ENCODE assay signal across 9 cellular contexts in genomic region chr6:42367353-42368011, GRCh38.
DNase-seq lines count a peak whose midpoint lies in the region; ATAC-seq, FAIRE-seq and TF ChIP-seq lines count a peak whose summit lies in the region.
"Had no signal": no experiment of that assay in that cellular context is flagged by ENCODE, and none has a peak within 500 bp of the region (broad histone marks: within the 10 kb centered on the region; RNA-seq: fewer than 3 reads in every experiment).

No MANE protein-coding gene starts in this region.

- H2AFZ ChIP-seq in GM12878 (ENCODE audit: control insufficient read depth, low read depth, low read length), result peak overlapping the region; percentile 63
- no peak overlapping the region for H2AFZ ChIP-seq in hepatocyte

- RAD21 ChIA-PET in GM12878 (lab: Charles Lee; ENCODE audit: unreplicated experiment), result interaction anchor here (0.7 to 5.1 kb wide), 18 partner anchors 9 to 180 kb away, joined by 3 to 54 read pairs (median 5); no protein-coding TSS in a partner anchor

- DNase-seq in Kasumi-1 (lab: John Stamatoyannopoulos, UW) (peak; percentile 87 to 92), GM12878 (ENCODE audit: low read depth, low spot score) (peak; percentile 59), COR-L47 (lab: John Stamatoyannopoulos, UW) (no peak), NCI-H2081 treated with DMSO at 0.1 percent for 48 hours (lab: John Stamatoyannopoulos, UW) (no peak), hepatocyte (ENCODE audit: low spot score) (no peak)

- peak; percentile 68 for ATAC-seq in GM19468 (IDR thresholded peaks at IDR 0.05; ENCODE audit: extremely low read depth, unreplicated experiment)
- peak; percentile 92 for ATAC-seq in GM12878
- ATAC-seq: HCT116 had no signal

- H3F3A ChIP-seq in DOHH2 (ENCODE audit: control insufficient read depth, insufficient read depth), result 0 out of 2 replicates have a peak, but pooled peaks cover 4% of the 10 kb centered on the region

- H3K4me3 ChIP-seq in DOHH2 (ENCODE audit: low read length) (peak overlapping the region; percentile 65), GM12878 (peak overlapping the region; percentile 35; the same call in 1 of the 2 replicates), skin epidermis (no peak overlapping the region), hepatocyte (no peak overlapping the region)

- CTCF ChIA-PET in GM12878 (lab: Yijun Ruan, JAX), result interaction anchor here (0.6 to 3.2 kb wide), 15 partner anchors 10 to 894 kb away, joined by 3 to 20 read pairs (median 3); no protein-coding TSS in a partner anchor

- no peaks in the 10 kb centered on the region for H3K27me3 ChIP-seq in DOHH2 (ENCODE audit: control insufficient read depth, low read length)
- H3K27me3 ChIP-seq in GM12878 (replicated peaks in 1 of 2; ENCODE audit: control insufficient read depth in 2 of 2, insufficient read depth in 2 of 2, low read length in 1 of 2), result no peaks in the 10 kb centered on the region
- no peaks in the 10 kb centered on the region for H3K27me3 ChIP-seq in hepatocyte

- H3K27ac ChIP-seq in DOHH2 (ENCODE audit: low read depth, low read length) (peak overlapping the region; percentile 36), GM12878 (ENCODE audit: control insufficient read depth, insufficient read depth) (peak overlapping the region; percentile 82), skin epidermis (peak overlapping the region in 14 of 21 experiments; percentile 13 to 91 (median 75)), hepatocyte (no peak overlapping the region)

- no peak for TF ChIP-seq EP300 in GM12878 (IDR thresholded peaks at IDR 0.05; ENCODE audit: borderline replicate concordance in 1 of 2, control insufficient read depth in 1 of 2, low read depth in 2 of 2, low read length in 2 of 2)

- H3K9me2 ChIP-seq in DOHH2 (replicated peaks; ENCODE audit: control insufficient read depth, low read length), result no peaks in the 10 kb centered on the region
- no peaks in the 10 kb centered on the region for H3K9me2 ChIP-seq in hepatocyte (replicated peaks; ENCODE audit: insufficient read depth)

- H3K4me1 ChIP-seq in DOHH2 (ENCODE audit: control insufficient read depth, low read length) (peaks cover 48% of the 10 kb centered on the region), GM12878 (ENCODE audit: control insufficient read depth, insufficient read depth, low read length) (peaks cover 58% of the 10 kb centered on the region), hepatocyte (ENCODE audit: insufficient read depth) (peaks cover 6% of the 10 kb centered on the region)

- TF ChIP-seq CTCF in DOHH2 (IDR thresholded peaks at IDR 0.05; ENCODE audit: low read depth, low read length, poor library complexity, severe bottlenecking) (no peak), GM12878 (IDR thresholded peaks at IDR 0.05 in 2 of 3, conservative IDR thresholded peaks at IDR 0.05 in 1 of 3; ENCODE audit: control insufficient read depth in 2 of 3, extremely low read depth in 1 of 3, insufficient read depth in 1 of 3, low read depth in 3 of 3, low read length in 3 of 3) (no peak), hepatocyte (IDR thresholded peaks at IDR 0.05; ENCODE audit: poor library complexity) (no peak)

- H3K36me3 ChIP-seq in DOHH2 (ENCODE audit: control insufficient read depth, low read length) (peaks cover 5% of the 10 kb centered on the region; the same call in 1 of the 2 replicates), GM12878 (ENCODE audit: control insufficient read depth in 2 of 2, insufficient read depth in 2 of 2, low read length in 1 of 2) (no peaks in the 10 kb centered on the region), hepatocyte (replicated peaks; ENCODE audit: insufficient read depth, low read depth) (no peaks in the 10 kb centered on the region)

- no TSS peak for BruUV-seq in GM12878 (replicated peaks; lab: Mats Ljungman, UMichigan)

- H3K79me2 ChIP-seq in DOHH2 (ENCODE audit: control insufficient read depth, low read length) (peaks cover 76% of the 10 kb centered on the region), GM12878 (ENCODE audit: control insufficient read depth, insufficient read depth, low read length) (peaks cover 14% of the 10 kb centered on the region), hepatocyte (peaks cover 25% of the 10 kb centered on the region)

- H3K9ac ChIP-seq in GM12878 (ENCODE audit: control insufficient read depth, insufficient read depth, low read length), result peak overlapping the region; percentile 30

- peak; percentile 83 for FAIRE-seq in GM12878 (lab: Jason Lieb, UNC)

- H3K4me2 ChIP-seq in DOHH2 (ENCODE audit: low read length) (peak overlapping the region; percentile 77), GM12878 (ENCODE audit: control insufficient read depth, insufficient read depth) (peak overlapping the region; percentile 85), hepatocyte (no peak overlapping the region)

- no peak for TF ChIP-seq RAD21 in GM12878 (IDR thresholded peaks at IDR 0.05; ENCODE audit: insufficient read depth, low read depth, low read length)

- intact Hi-C loops in GM12878 (cut with micrococcal nuclease; ENCODE audit: unreplicated experiment), result loop anchor here (5.0 kb wide), 1 partner anchor 85 kb away; the partner anchor contains the start of gene TRERF1

- SMC1A ChIA-PET in GM12878 (lab: Charles Lee; ENCODE audit: uncharacterized antibody, unreplicated experiment), result interaction anchor here (0.8 to 4.5 kb wide), 21 partner anchors 9 to 180 kb away, joined by 3 to 65 read pairs (median 5); partner anchors contain the start of gene TRERF1

- WGBS in GM12878 (ENCODE audit: insufficient coverage, insufficient replicate concordance, low lambda C conversion rate, missing lambda C conversion rate), result under 1% methylated on average over 14 of the region's 14 CpGs
- 88% methylated on average over 14 of the region's 14 CpGs for WGBS in hepatocyte (ENCODE audit: low lambda C conversion rate, missing lambda C conversion rate)

- H4K20me1 ChIP-seq in DOHH2 (ENCODE audit: control insufficient read depth, insufficient read depth, low read depth, low read length), result peaks cover 8% of the 10 kb centered on the region
- no peaks in the 10 kb centered on the region for H4K20me1 ChIP-seq in GM12878 (ENCODE audit: control insufficient read depth, insufficient read depth)
- no peaks in the 10 kb centered on the region for H4K20me1 ChIP-seq in hepatocyte (ENCODE audit: insufficient read depth, poor library complexity, severe bottlenecking)

- in situ Hi-C loops in GM12878 (cut with MboI), result no loop called here

- TF ChIP-seq POLR2A in GM12878 (IDR thresholded peaks at IDR 0.05; ENCODE audit: low read depth, low read length), result peak; percentile 52

- POLR2A ChIA-PET in GM12878 (lab: Charles Lee), result interaction anchor here (0.5 to 2.8 kb wide), 10 partner anchors 10 to 447 kb away, joined by 3 to 12 read pairs (median 4); partner anchors contain the start of gene TRERF1

- H3K9me3 ChIP-seq in DOHH2 (ENCODE audit: control insufficient read depth, insufficient read depth, low read length) (no peaks in the 10 kb centered on the region), GM12878 (replicated peaks; ENCODE audit: control insufficient read depth, insufficient read depth, low read length) (no peaks in the 10 kb centered on the region; the same call in 2 of the 3 replicates), hepatocyte (ENCODE audit: low read depth) (no peaks in the 10 kb centered on the region)

TF ChIP-seq in GM12878, 131 proteins besides CTCF, POLR2A, EP300 and RAD21 (continues in another document):
- TF ChIP-seq HCFC1 (IDR thresholded peaks at IDR 0.05; ENCODE audit: low read length) (no peak), SIX5 (IDR thresholded peaks at IDR 0.05; ENCODE audit: low read depth, low read length, severe bottlenecking) (no peak), TCF3 (IDR thresholded peaks at IDR 0.05; ENCODE audit: borderline replicate concordance, insufficient read depth, low read depth, low read length) (peak; percentile 68; the same call in 1 of the 2 replicates), ZNF622 (IDR thresholded peaks at IDR 0.05) (no peak), NFXL1 (IDR thresholded peaks at IDR 0.05; ENCODE audit: borderline replicate concordance) (no peak), MEF2B (IDR thresholded peaks at IDR 0.05; ENCODE audit: partially characterized antibody, poor library complexity, severe bottlenecking) (peak; percentile 11), STAT3 (IDR thresholded peaks at IDR 0.05; ENCODE audit: low read depth, low read length) (no peak), NR2C2 (IDR thresholded peaks at IDR 0.05; ENCODE audit: borderline replicate concordance, control insufficient read depth, insufficient read length, low read depth) (no peak), FOS (IDR thresholded peaks at IDR 0.05; ENCODE audit: borderline replicate concordance, extremely low read depth, insufficient read length) (no peak), ZBTB40 (IDR thresholded peaks at IDR 0.05; ENCODE audit: borderline replicate concordance) (no peak)

Comparison
In these comparisons a context has a peak if more than half of its experiments do, and no peak if none do; other contexts are left out.
1. H3K4me3 ChIP-seq: peak in DOHH2 (single experiment) and GM12878 (single experiment); none in skin epidermis (0 of 7) and hepatocyte (single experiment).
2. DNase-seq: peak in Kasumi-1 (2 of 2) and GM12878 (single experiment); none in COR-L47 (single experiment), NCI-H2081 treated with DMSO at 0.1 percent for 48 hours (single experiment) and hepatocyte (single experiment).